In genomic region chr20:34129518-34130162, GRCh38 we compare ENCODE assay signal across 8 cellular contexts. TPM values are rescaled to one million over a fixed set of nuclear protein-coding genes. Genes with fewer than 3 reads are reported as not detected.
A peak's percentile ranks its signal among the peaks of the same experiment; 100 is the strongest.
DNase-seq lines count a peak whose midpoint lies in the region; ATAC-seq and TF ChIP-seq lines count a peak whose summit lies in the region.

No MANE protein-coding gene starts in this region.

- ATAC-seq in left cardiac atrium (peak; percentile 84 to 90), HG03565 (IDR thresholded peaks at IDR 0.05; ENCODE audit: unreplicated experiment) (no peak)

- no peaks in the 10 kb centered on the region for H3K36me3 ChIP-seq in adipocyte (ENCODE audit: control insufficient read depth, insufficient read depth, low read length, severe bottlenecking)

- no peak overlapping the region for H3K9ac ChIP-seq in adipocyte (ENCODE audit: low read length)

- H3K27me3 ChIP-seq in adipocyte (replicated peaks; ENCODE audit: control insufficient read depth, insufficient read depth, low read length), result no peaks in the 10 kb centered on the region

- intact Hi-C loops in left cardiac atrium (cut with DNase I), result loop anchor here (5.0 to 10.0 kb wide), 2 partner anchors 262 to 265 kb away; no protein-coding TSS in a partner anchor

- peaks cover 12% of the 10 kb centered on the region for H3K4me1 ChIP-seq in adipocyte (ENCODE audit: control insufficient read depth, insufficient read depth, low read length)

- H3K4me3 ChIP-seq in adipocyte (ENCODE audit: low read length), result peak overlapping the region; percentile 1
- H3K4me3 ChIP-seq in retinal pigment epithelial cell (ENCODE audit: low read length), result no peak overlapping the region

- DNase-seq in activated gamma-delta T cell treated with Interleukin-2 at 50 U/mL for 16 hours (peak; percentile 50), activated gamma-delta T cell (lab: John Stamatoyannopoulos, UW) (no peak), NCI-H146 treated with DMSO at 0.1 percent for 48 hours (lab: John Stamatoyannopoulos, UW; ENCODE audit: unreplicated experiment) (peak; percentile 81), SW 1271 (lab: John Stamatoyannopoulos, UW) (peak; percentile 91 to 95), adipocyte (ENCODE audit: low read depth) (peak; percentile 94), left cardiac atrium (peak; percentile 60), retinal pigment epithelial cell (ENCODE audit: low read depth) (no peak)

- peak; percentile 78 for TF ChIP-seq CTCF in retinal pigment epithelial cell (conservative IDR thresholded peaks at IDR 0.05; ENCODE audit: low read depth, low read length)

- H3K9me3 ChIP-seq in adipocyte (ENCODE audit: control insufficient read depth, low read length), result no peaks in the 10 kb centered on the region

RNA-seq across cellular contexts. Expression of gene EIF2S2, which starts 17.6 kb away (rescaled TPM):
- total RNA-seq in left cardiac atrium, result 10 to 100 TPM; 37.2 to 51.3 TPM

Comparison
In these comparisons a context has a peak if more than half of its experiments do, and no peak if none do; other contexts are left out.
1. DNase-seq: peak in activated gamma-delta T cell treated with Interleukin-2 at 50 U/mL for 16 hours (single experiment), NCI-H146 treated with DMSO at 0.1 percent for 48 hours (single experiment), SW 1271 (2 of 2), adipocyte (single experiment) and left cardiac atrium (single experiment); none in activated gamma-delta T cell (single experiment) and retinal pigment epithelial cell (single experiment).